17 cellular contexts compared by ENCODE assay signal in the genomic region with DNA sequence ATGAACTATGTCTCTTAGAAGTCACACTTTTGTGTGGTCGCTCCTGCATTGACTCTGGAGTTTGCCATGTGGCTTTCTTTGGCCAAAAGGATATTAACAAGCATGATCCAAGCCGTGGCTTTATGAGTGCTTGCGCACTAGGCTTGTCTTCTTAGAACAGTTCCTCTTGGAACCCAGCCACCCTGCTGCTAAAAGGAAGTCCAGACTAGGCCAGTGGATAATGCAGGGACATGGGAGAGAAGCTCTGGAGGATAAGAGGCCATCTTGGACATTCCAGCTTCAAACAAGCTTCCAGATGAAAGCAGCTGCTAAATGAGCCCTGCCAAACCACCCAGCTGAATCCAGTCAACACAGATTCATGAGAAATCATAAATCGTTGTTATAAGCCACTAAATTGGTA.
DNase-seq lines count a peak whose midpoint lies in the region; ATAC-seq, FAIRE-seq and TF ChIP-seq lines count a peak whose summit lies in the region.
"Had no signal": no experiment of that assay in that cellular context is flagged by ENCODE, and none has a peak within 500 bp of the region (broad histone marks: within the 10 kb centered on the region; RNA-seq: fewer than 3 reads in every experiment).

No MANE protein-coding gene starts in this region.

- no peak for TF ChIP-seq EP300 in esophagus muscularis mucosa (IDR thresholded peaks at IDR 0.05)

- H3K36me3 ChIP-seq in MG63 (no peaks in the 10 kb centered on the region), esophagus muscularis mucosa (no peaks in the 10 kb centered on the region), thyroid gland (no peaks in the 10 kb centered on the region)
- H3K36me3 ChIP-seq: BLaER1 had no signal

- H3K27me3 ChIP-seq in MG63 (no peaks in the 10 kb centered on the region), esophagus muscularis mucosa (no peaks in the 10 kb centered on the region), thyroid gland (no peaks in the 10 kb centered on the region)
- H3K27me3 ChIP-seq: BLaER1 had no signal

- 64% methylated on average over 4 of the region's 4 CpGs for WGBS in esophagus muscularis mucosa
- WGBS in thyroid gland, 2 donors: 71 to 73% methylated on average over 3 to 4 of the region's 4 CpGs

- H3K4me1 ChIP-seq in esophagus muscularis mucosa (peaks cover 0 to 22% (median 13%) of the 10 kb centered on the region in 4 donors), thyroid gland (peaks cover 8 to 18% of the 10 kb centered on the region in 2 donors)
- H3K4me1 ChIP-seq: psoas muscle had no signal

- TF ChIP-seq CTCF in esophagus muscularis mucosa (IDR thresholded peaks at IDR 0.05) (no peak), thyroid gland (IDR thresholded peaks at IDR 0.05) (no peak), foreskin fibroblast (IDR thresholded peaks at IDR 0.05; ENCODE audit: low read depth, low read length) (no peak)

- no peak for TF ChIP-seq POLR2A in esophagus muscularis mucosa (IDR thresholded peaks at IDR 0.05; ENCODE audit: low read depth)
- TF ChIP-seq POLR2A in thyroid gland (IDR thresholded peaks at IDR 0.05): no peak

- H3K27ac ChIP-seq in esophagus muscularis mucosa (replicated peaks in 1 of 4): no peak overlapping the region
- H3K27ac ChIP-seq in thyroid gland: no peak overlapping the region
- H3K27ac ChIP-seq: BLaER1, psoas muscle had no signal

- H3K4me3 ChIP-seq in MG63 (no peak overlapping the region), esophagus muscularis mucosa (no peak overlapping the region), thyroid gland (replicated peaks in 1 of 3) (no peak overlapping the region), foreskin fibroblast (ENCODE audit: low read depth in 1 of 2, low read length in 2 of 2) (no peak overlapping the region)
- H3K4me3 ChIP-seq: BLaER1, psoas muscle had no signal

- FAIRE-seq in frontal cortex (lab: Jason Lieb, UNC): no peak
- FAIRE-seq: GM18507 had no signal

- DNase-seq in MG63 (peak; percentile 85), esophagus muscularis mucosa (ENCODE audit: extremely low spot score) (peak; percentile 91), left lobe of liver (ENCODE audit: low spot score) (no peak), thyroid gland (peak; percentile 20 to 36), frontal cortex (ENCODE audit: low spot score in 2 of 2) (no peak), NCI-H146 (lab: John Stamatoyannopoulos, UW) (no peak), foreskin fibroblast (no peak)
- DNase-seq: activated CD8-positive, alpha-beta memory T cell treated with anti-CD3 and anti-CD28 coated beads for 24 hours; activated effector memory CD4-positive, alpha-beta T cell treated with Interleukin-2 at 50 U/mL for 16 hours; DMS 273 treated with DMSO at 0.1 percent for 48 hours; kidney glomerular epithelial cell; naive thymus-derived CD8-positive, alpha-beta T cell; NCI-H187 treated with DMSO at 0.1 percent for 48 hours; NCI-H526; psoas muscle had no signal

- peak; percentile 33 for ATAC-seq in left lobe of liver
- ATAC-seq: naive thymus-derived CD8-positive, alpha-beta T cell had no signal

- no peaks in the 10 kb centered on the region for H3K9me3 ChIP-seq in MG63
- H3K9me3 ChIP-seq in esophagus muscularis mucosa: no peaks in the 10 kb centered on the region
- H3K9me3 ChIP-seq in thyroid gland: no peaks in the 10 kb centered on the region
- H3K9me3 ChIP-seq: BLaER1, psoas muscle had no signal

- intact Hi-C loops in esophagus muscularis mucosa (cut with DNase I) (no loop called here), thyroid gland (cut with DNase I) (no loop called here)

Comparison
In these comparisons a context has a peak if more than half of its experiments do, and no peak if none do; other contexts are left out.
1. DNase-seq: peak in MG63 (single experiment), esophagus muscularis mucosa (single experiment) and thyroid gland (2 of 2); none in left lobe of liver (single experiment), frontal cortex (0 of 2), NCI-H146 (single experiment) and foreskin fibroblast (0 of 2).